ENCODE assay signal across 17 cellular contexts in the genomic region with DNA sequence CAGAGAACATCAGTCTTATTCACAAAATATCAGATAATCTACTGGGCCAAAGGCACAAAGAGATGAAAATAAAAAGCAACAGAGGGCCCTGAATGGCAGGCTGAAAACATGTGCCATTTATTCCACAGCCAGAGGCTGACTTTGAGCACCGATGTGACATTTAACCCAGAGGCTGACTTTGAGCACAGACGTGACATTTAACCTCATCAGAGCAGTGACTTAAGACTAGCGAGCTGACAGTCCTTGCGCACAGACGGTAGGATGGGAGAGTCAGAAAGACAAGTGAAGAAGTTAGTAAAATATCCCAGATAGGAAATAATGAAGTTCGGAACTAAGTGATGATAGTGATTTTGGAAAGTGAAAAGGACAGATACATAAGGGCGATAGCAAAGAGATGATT.
A peak's percentile ranks its signal among the peaks of the same experiment; 100 is the strongest.
DNase-seq lines count a peak whose midpoint lies in the region; ATAC-seq and TF ChIP-seq lines count a peak whose summit lies in the region.
"Had no signal": no experiment of that assay in that cellular context is flagged by ENCODE, and none has a peak within 500 bp of the region (broad histone marks: within the 10 kb centered on the region; RNA-seq: fewer than 3 reads in every experiment).

No MANE protein-coding gene starts in this region.

- CTCF ChIA-PET in activated B cell treated with CpG ODN at 0.5 μM for 24 hours (lab: Charles Lee): interaction anchor here (0.9 to 1.0 kb wide), 2 partner anchors 11 to 17 kb away, joined by 3 to 4 read pairs; no protein-coding TSS in a partner anchor

- no peak overlapping the region for H3K4me3 ChIP-seq in suprapubic skin
- H3K4me3 ChIP-seq: GM23338, heart right ventricle, ovary, right lobe of liver had no signal

- no peak overlapping the region for H3K4me3 Mint-ChIP-seq in stimulated activated naive CD8-positive, alpha-beta T cell treated with anti-CD3 and anti-CD28 coated beads, Interleukin-15, amount 100 ng/mL, for 72 hours
- no peak overlapping the region for H3K4me3 Mint-ChIP-seq in activated B cell treated with CpG ODN at 0.5 μM for 24 hours
- peak overlapping the region; percentile 26 for H3K4me3 Mint-ChIP-seq in endothelial cell (ENCODE audit: unreplicated experiment)
- H3K4me3 Mint-ChIP-seq in stimulated activated naive CD8-positive, alpha-beta T cell treated with anti-CD3 and anti-CD28 coated beads, Interleukin-15, Interleukin-2, amounts not matched to agents 100 ng/mL and 50 ng/mL, for 24 hours: peak overlapping the region; percentile 64
- H3K4me3 Mint-ChIP-seq: activated CD4-positive, alpha-beta memory T cell treated with anti-CD3 and anti-CD28 coated beads for 36 hours; endodermal cell; GM23338 had no signal

- peak; percentile 53 for ATAC-seq in stimulated activated naive CD8-positive, alpha-beta T cell treated with anti-CD3 and anti-CD28 coated beads, Interleukin-15, Interleukin-2, amounts not matched to agents 100 U/mL and 50 U/mL, for 24 hours
- no peak for ATAC-seq in stimulated activated naive CD8-positive, alpha-beta T cell treated with anti-CD3 and anti-CD28 coated beads, Interleukin-15, amount 100 ng/mL, for 72 hours
- ATAC-seq in activated B cell treated with CpG ODN at 0.5 μM for 24 hours (ENCODE audit: low read depth): no peak
- ATAC-seq: heart right ventricle; right lobe of liver; stimulated activated naive B cell treated with anti-CD40 and anti-IgM and Interleukin-4, amounts not matched to agents 10 μg/mL and 1 μg/mL and 100 μg/mL, for 72 hours had no signal

- no peaks in the 10 kb centered on the region for H3K9me3 ChIP-seq in suprapubic skin
- H3K9me3 ChIP-seq: heart right ventricle, ovary, right lobe of liver had no signal

- H3K27ac Mint-ChIP-seq in stimulated activated naive CD8-positive, alpha-beta T cell treated with anti-CD3 and anti-CD28 coated beads, Interleukin-15, amount 100 ng/mL, for 72 hours: no peak overlapping the region
- H3K27ac Mint-ChIP-seq in activated B cell treated with CpG ODN at 0.5 μM for 24 hours (peak overlapping the region; percentile 91), endothelial cell (ENCODE audit: unreplicated experiment) (peak overlapping the region; percentile 30)
- H3K27ac Mint-ChIP-seq in stimulated activated naive CD8-positive, alpha-beta T cell treated with anti-CD3 and anti-CD28 coated beads, Interleukin-15, Interleukin-2, amounts not matched to agents 100 ng/mL and 50 ng/mL, for 24 hours: peak overlapping the region; percentile 96
- H3K27ac Mint-ChIP-seq: activated CD4-positive, alpha-beta memory T cell treated with anti-CD3 and anti-CD28 coated beads for 36 hours; endodermal cell; GM23338; stimulated activated naive B cell treated with anti-CD40 and anti-IgM and Interleukin-4, amounts not matched to agents 10 μg/mL and 1 μg/mL and 100 μg/mL, for 72 hours had no signal

- no peak overlapping the region for H3K27ac ChIP-seq in suprapubic skin
- H3K27ac ChIP-seq: ovary, right lobe of liver, RWPE1 had no signal

- H3K4me1 ChIP-seq in suprapubic skin: no peaks in the 10 kb centered on the region
- H3K4me1 ChIP-seq: right lobe of liver had no signal

- H3K36me3 Mint-ChIP-seq in activated B cell treated with CpG ODN at 0.5 μM for 24 hours (ENCODE audit: low read depth) (peaks cover 77% of the 10 kb centered on the region), endothelial cell (ENCODE audit: low read depth, unreplicated experiment) (peaks cover 73% of the 10 kb centered on the region)
- peaks cover 28% of the 10 kb centered on the region for H3K36me3 Mint-ChIP-seq in stimulated activated naive CD8-positive, alpha-beta T cell treated with anti-CD3 and anti-CD28 coated beads, Interleukin-15, Interleukin-2, amounts not matched to agents 100 ng/mL and 50 ng/mL, for 24 hours (ENCODE audit: low read depth)

- no peaks in the 10 kb centered on the region for H3K27me3 Mint-ChIP-seq in stimulated activated naive CD8-positive, alpha-beta T cell treated with anti-CD3 and anti-CD28 coated beads, Interleukin-15, amount 100 ng/mL, for 72 hours
- H3K27me3 Mint-ChIP-seq in activated B cell treated with CpG ODN at 0.5 μM for 24 hours (no peaks in the 10 kb centered on the region), endothelial cell (ENCODE audit: unreplicated experiment) (peaks cover 11% of the 10 kb centered on the region)
- H3K27me3 Mint-ChIP-seq in stimulated activated naive CD8-positive, alpha-beta T cell treated with anti-CD3 and anti-CD28 coated beads, Interleukin-15, Interleukin-2, amounts not matched to agents 100 ng/mL and 50 ng/mL, for 24 hours: no peaks in the 10 kb centered on the region
- H3K27me3 Mint-ChIP-seq: activated CD4-positive, alpha-beta memory T cell treated with anti-CD3 and anti-CD28 coated beads for 36 hours; stimulated activated naive B cell treated with anti-CD40 and anti-IgM and Interleukin-4, amounts not matched to agents 10 μg/mL and 1 μg/mL and 100 μg/mL, for 72 hours had no signal

- 72% methylated on average over 7 of the region's 7 CpGs for WGBS in suprapubic skin

- peaks cover 5% of the 10 kb centered on the region for H3K36me3 ChIP-seq in suprapubic skin
- H3K36me3 ChIP-seq: ovary, right lobe of liver had no signal

- TF ChIP-seq CTCF in activated B cell treated with CpG ODN at 0.5 μM for 24 hours (IDR thresholded peaks at IDR 0.05) (no peak), endothelial cell (IDR thresholded peaks at IDR 0.05; ENCODE audit: unreplicated experiment) (no peak), suprapubic skin (IDR thresholded peaks at IDR 0.05) (no peak)

- H3K9me3 Mint-ChIP-seq in stimulated activated naive CD8-positive, alpha-beta T cell treated with anti-CD3 and anti-CD28 coated beads, Interleukin-15, amount 100 ng/mL, for 72 hours: no peaks in the 10 kb centered on the region
- H3K9me3 Mint-ChIP-seq in activated B cell treated with CpG ODN at 0.5 μM for 24 hours (no peaks in the 10 kb centered on the region), endothelial cell (ENCODE audit: unreplicated experiment) (no peaks in the 10 kb centered on the region)
- H3K9me3 Mint-ChIP-seq in stimulated activated naive CD8-positive, alpha-beta T cell treated with anti-CD3 and anti-CD28 coated beads, Interleukin-15, Interleukin-2, amounts not matched to agents 100 ng/mL and 50 ng/mL, for 24 hours: no peaks in the 10 kb centered on the region
- H3K9me3 Mint-ChIP-seq: activated CD4-positive, alpha-beta memory T cell treated with anti-CD3 and anti-CD28 coated beads for 36 hours; endodermal cell; GM23338 had no signal

- TF ChIP-seq EP300 in suprapubic skin (IDR thresholded peaks at IDR 0.05): no peak

- DNase-seq in stimulated activated naive CD8-positive, alpha-beta T cell treated with anti-CD3 and anti-CD28 coated beads, Interleukin-15, Interleukin-2, amounts not matched to agents 100 U/mL and 50 U/mL, for 24 hours: peak; percentile 34
- no peak for DNase-seq in stimulated activated naive CD8-positive, alpha-beta T cell treated with anti-CD3 and anti-CD28 coated beads, Interleukin-15, amount 100 ng/mL, for 72 hours
- DNase-seq in activated B cell treated with CpG ODN at 0.5 μM for 24 hours (no peak), endothelial cell (ENCODE audit: low spot score) (no peak), suprapubic skin (ENCODE audit: low spot score in 2 of 2) (no peak), NCI-H2227 (lab: John Stamatoyannopoulos, UW; ENCODE audit: unreplicated experiment) (no peak), NCI-H2171 (lab: John Stamatoyannopoulos, UW) (no peak)
- DNase-seq: activated CD4-positive, alpha-beta memory T cell treated with anti-CD3 and anti-CD28 coated beads for 36 hours; endodermal cell; heart right ventricle; NCI-H2029; ovary; right lobe of liver; stimulated activated naive B cell treated with anti-CD40 and anti-IgM and Interleukin-4, amounts not matched to agents 10 μg/mL and 1 μg/mL and 100 μg/mL, for 72 hours had no signal

- POLR2A ChIA-PET in activated B cell treated with CpG ODN at 0.5 μM for 24 hours (lab: Charles Lee): interaction anchor here (2.9 kb wide), 1 partner anchor 129 kb away, joined by 24 read pairs; no protein-coding TSS in a partner anchor

- H3K27me3 ChIP-seq in suprapubic skin: no peaks in the 10 kb centered on the region
- H3K27me3 ChIP-seq: heart right ventricle, ovary, right lobe of liver had no signal

- intact Hi-C loops in activated B cell treated with CpG ODN at 0.5 μM for 24 hours (cut with micrococcal nuclease): loop anchor here (5.0 kb wide), 3 partner anchors 42 to 602 kb away; no protein-coding TSS in a partner anchor

- no peak for TF ChIP-seq POLR2A in suprapubic skin (IDR thresholded peaks at IDR 0.05)

- peaks cover 68% of the 10 kb centered on the region for H3K4me1 Mint-ChIP-seq in stimulated activated naive CD8-positive, alpha-beta T cell treated with anti-CD3 and anti-CD28 coated beads, Interleukin-15, amount 100 ng/mL, for 72 hours
- peaks cover 62% of the 10 kb centered on the region for H3K4me1 Mint-ChIP-seq in activated B cell treated with CpG ODN at 0.5 μM for 24 hours
- H3K4me1 Mint-ChIP-seq in endothelial cell (ENCODE audit: unreplicated experiment): peaks cover 53% of the 10 kb centered on the region
- H3K4me1 Mint-ChIP-seq in stimulated activated naive CD8-positive, alpha-beta T cell treated with anti-CD3 and anti-CD28 coated beads, Interleukin-15, Interleukin-2, amounts not matched to agents 100 ng/mL and 50 ng/mL, for 24 hours (ENCODE audit: low read depth): peaks cover 67% of the 10 kb centered on the region
- H3K4me1 Mint-ChIP-seq: endodermal cell had no signal

Comparison
In these comparisons a context has a peak if more than half of its experiments do, and no peak if none do; other contexts are left out.
1. H3K27ac Mint-ChIP-seq: peak in activated B cell treated with CpG ODN at 0.5 μM for 24 hours (single experiment), endothelial cell (single experiment) and stimulated activated naive CD8-positive, alpha-beta T cell treated with anti-CD3 and anti-CD28 coated beads, Interleukin-15, Interleukin-2, amounts not matched to agents 100 ng/mL and 50 ng/mL, for 24 hours (single experiment); none in stimulated activated naive CD8-positive, alpha-beta T cell treated with anti-CD3 and anti-CD28 coated beads, Interleukin-15, amount 100 ng/mL, for 72 hours (0 of 2).
2. H3K4me3 Mint-ChIP-seq: peak in endothelial cell (single experiment) and stimulated activated naive CD8-positive, alpha-beta T cell treated with anti-CD3 and anti-CD28 coated beads, Interleukin-15, Interleukin-2, amounts not matched to agents 100 ng/mL and 50 ng/mL, for 24 hours (single experiment); none in stimulated activated naive CD8-positive, alpha-beta T cell treated with anti-CD3 and anti-CD28 coated beads, Interleukin-15, amount 100 ng/mL, for 72 hours (0 of 2) and activated B cell treated with CpG ODN at 0.5 μM for 24 hours (single experiment).